16 cellular contexts compared by ENCODE assay signal in genomic region chr11:291281-292210, GRCh38. TPM values are rescaled to one million over a fixed set of nuclear protein-coding genes. Genes with fewer than 3 reads are reported as not detected.
DNase-seq lines count a peak whose midpoint lies in the region; ATAC-seq, FAIRE-seq and TF ChIP-seq lines count a peak whose summit lies in the region.
"Had no signal": no experiment of that assay in that cellular context is flagged by ENCODE, and none has a peak within 500 bp of the region (broad histone marks: within the 10 kb centered on the region; RNA-seq: fewer than 3 reads in every experiment).

No MANE protein-coding gene starts in this region.

- H3K4me3 ChIP-seq in BLaER1 treated with 17β-estradiol and CSF1 and Interleukin-3, amounts not matched to agents 10 nM and 100 nM: no peak overlapping the region; a peak in 1 of 20 replicates
- H3K4me3 ChIP-seq in HUES6 (ENCODE audit: low read depth, low read length) (no peak overlapping the region; the same call in 1 of the 2 replicates), K562 (no peak overlapping the region)

- POLR2A ChIA-PET in K562 (lab: Yijun Ruan, JAX): interaction anchor here (1.1 to 1.7 kb wide), 3 partner anchors 14 to 84 kb away, joined by 3 to 5 read pairs (median 3); partner anchors contain the start of genes BET1L, NLRP6 and RIC8A

- H4K20me1 ChIP-seq in BLaER1 treated with 17β-estradiol and CSF1 and Interleukin-3, amounts not matched to agents 10 nM and 100 nM: peaks cover 0 to 50% (median 7%) of the 10 kb centered on the region in 11 experiments; a peak in 8 of 22 replicates
- H4K20me1 ChIP-seq in K562 (replicated peaks; ENCODE audit: control insufficient read depth, insufficient read depth, low read length): no peaks in the 10 kb centered on the region

- peak overlapping the region in 1 of 11 experiments; percentile 72; a peak in 2 of 22 replicates for H3K27ac ChIP-seq in BLaER1 treated with 17β-estradiol and CSF1 and Interleukin-3, amounts not matched to agents 10 nM and 100 nM
- no peak overlapping the region for H3K27ac ChIP-seq in HUES6 (ENCODE audit: low read depth, low read length)
- no peak overlapping the region for H3K27ac ChIP-seq in K562 (ENCODE audit: extremely low read depth, low read depth, low read length)

- H3K4me2 ChIP-seq in BLaER1 treated with 17β-estradiol and CSF1 and Interleukin-3, amounts not matched to agents 10 nM and 100 nM: peak overlapping the region; percentile 91 to 100 (median 98); a peak in 20 of 22 replicates
- H3K4me2 ChIP-seq in K562 (ENCODE audit: insufficient read depth, low read length): no peak overlapping the region

- no TSS peak for BruUV-seq in K562 (replicated peaks; lab: Mats Ljungman, UMichigan)

- H3K4me1 Mint-ChIP-seq in natural killer cell: peaks cover 20 to 38% of the 10 kb centered on the region in 2 donors

- DNase-seq in K562 (ENCODE audit: extremely low read depth in 1 of 4, low spot score in 3 of 4): no peak
- DNase-seq in natural killer cell: no peak
- DNase-seq in activated CD4-positive, CD25-positive, alpha-beta regulatory T cell (lab: John Stamatoyannopoulos, UW): no peak
- no peak for DNase-seq in HT-29 (ENCODE audit: low spot score)
- DNase-seq in CD1c-positive myeloid dendritic cell (ENCODE audit: extremely low spot score): no peak
- DNase-seq: activated gamma-delta T cell, dermis blood vessel endothelial cell, foreskin fibroblast, Karpas-422 had no signal

- H2AFZ ChIP-seq in K562 (ENCODE audit: low read depth, low read length): no peak overlapping the region

- no peaks in the 10 kb centered on the region for H3K36me3 Mint-ChIP-seq in natural killer cell

- TF ChIP-seq EP300 in K562 (IDR thresholded peaks at IDR 0.05; ENCODE audit: low read length): no peak

- H3K36me3 ChIP-seq in BLaER1 treated with 17β-estradiol and CSF1 and Interleukin-3, amounts not matched to agents 10 nM and 100 nM: peaks cover 11 to 48% (median 33%) of the 10 kb centered on the region in 11 experiments; a peak in 19 of 22 replicates
- peaks cover 31% of the 10 kb centered on the region for H3K36me3 ChIP-seq in HUES6 (ENCODE audit: control insufficient read depth, insufficient read depth, low read length)
- peaks cover 60% of the 10 kb centered on the region; the same call in 2 of the 3 replicates for H3K36me3 ChIP-seq in K562 (ENCODE audit: control insufficient read depth, insufficient read depth, low read length)

- H3K4me3 Mint-ChIP-seq in natural killer cell: peak overlapping the region; percentile 57

- peaks cover 0 to 5% of the 10 kb centered on the region in 2 donors for H3K27me3 Mint-ChIP-seq in natural killer cell (ENCODE audit: low read depth in 2 of 2)

- no peak for TF ChIP-seq RAD21 in K562 (CRISPR knock-in tag; conservative IDR thresholded peaks at IDR 0.05 in 1 of 2, IDR thresholded peaks at IDR 0.05 in 1 of 2)

- TF ChIP-seq CTCF in K562 (IDR thresholded peaks at IDR 0.05 in 2 of 3, conservative IDR thresholded peaks at IDR 0.05 in 1 of 3; ENCODE audit: insufficient read depth in 2 of 3, low read depth in 1 of 3, low read length in 3 of 3): no peak
- TF ChIP-seq CTCF in natural killer cell (IDR thresholded peaks at IDR 0.05): no peak

- no peaks in the 10 kb centered on the region for H3K9me3 Mint-ChIP-seq in natural killer cell

- 89% methylated on average over 23 of the region's 44 CpGs for WGBS in K562 (ENCODE audit: insufficient coverage, low coverage, missing lambda C conversion rate)

- peaks cover 20 to 23% (median 23%) of the 10 kb centered on the region in 11 experiments for H3K27me3 ChIP-seq in BLaER1 treated with 17β-estradiol and CSF1 and Interleukin-3, amounts not matched to agents 10 nM and 100 nM
- peaks cover 18% of the 10 kb centered on the region for H3K27me3 ChIP-seq in HUES6 (ENCODE audit: control insufficient read depth, insufficient read depth, low read length)
- no peaks in the 10 kb centered on the region for H3K27me3 ChIP-seq in K562 (ENCODE audit: control insufficient read depth in 2 of 2, insufficient read depth in 2 of 2, low read length in 2 of 2)

- H3K4me1 ChIP-seq in BLaER1 treated with 17β-estradiol and CSF1 and Interleukin-3, amounts not matched to agents 10 nM and 100 nM: peaks cover 33 to 63% (median 44%) of the 10 kb centered on the region in 10 experiments
- H3K4me1 ChIP-seq in HUES6 (ENCODE audit: control insufficient read depth, insufficient read depth, low read length): peaks cover 39% of the 10 kb centered on the region
- H3K4me1 ChIP-seq in K562 (replicated peaks in 1 of 2; ENCODE audit: control insufficient read depth in 2 of 2, insufficient read depth in 2 of 2, low read length in 2 of 2): peaks cover 10 to 90% of the 10 kb centered on the region in 2 experiments; a peak in 4 of 5 replicates

- no peaks in the 10 kb centered on the region for H3K9me1 ChIP-seq in K562 (ENCODE audit: control insufficient read depth, insufficient read depth, low read length)

- intact Hi-C loops in K562 (cut with micrococcal nuclease) (no loop called here), natural killer cell (cut with micrococcal nuclease) (no loop called here)

- peak overlapping the region in 1 of 2 donors; percentile 74 for H3K27ac Mint-ChIP-seq in natural killer cell

- peak overlapping the region in 6 of 11 experiments; percentile 68 to 88 (median 80); a peak in 8 of 22 replicates for H3K9ac ChIP-seq in BLaER1 treated with 17β-estradiol and CSF1 and Interleukin-3, amounts not matched to agents 10 nM and 100 nM
- peak overlapping the region; percentile 5 for H3K9ac ChIP-seq in HUES6 (ENCODE audit: low read length)
- H3K9ac ChIP-seq in K562 (ENCODE audit: insufficient read depth in 1 of 2, low read depth in 2 of 2, low read length in 2 of 2): peak overlapping the region in 1 of 2 experiments; percentile 94; a peak in 2 of 4 replicates

- ATAC-seq in K562 (no peak), natural killer cell (no peak), GM21737 (IDR thresholded peaks at IDR 0.05; ENCODE audit: unreplicated experiment) (no peak)

- no peaks in the 10 kb centered on the region for H3K9me3 ChIP-seq in BLaER1 treated with 17β-estradiol and CSF1 and Interleukin-3, amounts not matched to agents 10 nM and 100 nM (replicated peaks in 1 of 11)
- H3K9me3 ChIP-seq in HUES6 (ENCODE audit: control insufficient read depth, insufficient read depth, low read depth, low read length): no peaks in the 10 kb centered on the region
- H3K9me3 ChIP-seq in K562 (replicated peaks; ENCODE audit: control insufficient read depth, insufficient read depth, low read depth, low read length): no peaks in the 10 kb centered on the region

- in situ Hi-C loops in K562 (cut with MboI): no loop called here

- peaks cover 37% of the 10 kb centered on the region for H3K79me2 ChIP-seq in K562 (ENCODE audit: control insufficient read depth, insufficient read depth, low read length)

- TF ChIP-seq POLR2A in K562 (conservative IDR thresholded peaks at IDR 0.05): no peak

- CTCF ChIA-PET in K562 (lab: Yijun Ruan, JAX; ENCODE audit: low intra/inter-chr PET ratio): no interaction called here

- no peak for FAIRE-seq in K562 (lab: Jason Lieb, UNC)

RNA-seq across cellular contexts. Expression of gene PGGHG, which starts 2.6 kb away (rescaled TPM):
- total RNA-seq in K562 (2011; cell fraction: chromatin; rRNA removed; ENCODE audit: low replicate concordance): 121 and 331 TPM in 2 replicates
- total RNA-seq in K562 (2011; cell fraction: nucleolus; rRNA removed): 233 and 250 TPM in 2 replicates
- total RNA-seq in K562 (2011; cell fraction: nucleoplasm; rRNA removed): 139 and 152 TPM in 2 replicates
- total RNA-seq in K562 (2014; rRNA removed) (25.7 and 34.3 TPM in 2 replicates), K562 (2014; rRNA removed; fragmentation: Illumina TruSeq; extraction: Trizol) (3.3 and 5.1 TPM in 2 replicates), K562 (2015; rRNA removed; fragmentation: Illumina TruSeq; extraction: Trizol) (13.8 and 15.2 TPM in 2 replicates), K562 (2021) (55.9 and 73.1 TPM in 2 replicates), natural killer cell (100 to 1,000 TPM; 130 to 237 (median 153) TPM)
- polyA plus RNA-seq in K562 (2011; rRNA removed) (18.1 and 48.0 TPM in 2 replicates), K562 (2014; fragmentation: Illumina TruSeq; extraction: Trizol) (18.3 and 23.2 TPM in 2 replicates), K562 (2014; fragmentation: Nextera tagmentation; extraction: Ambion mirVana) (under 1 TPM; 0.38 to 0.84 TPM), K562 (2014; rRNA removed) (74.2 and 85.1 TPM in 2 replicates)
- polyA plus RNA-seq in K562 (2011; cell fraction: cytosol; rRNA removed): 11.1 and 18.3 TPM in 2 replicates
- polyA plus RNA-seq in K562 (2011; cell fraction: nucleus; rRNA removed): 636 and 650 TPM in 2 replicates
- polyA plus RNA-seq in K562 (2012): 54.9 and 131 TPM in 2 replicates
- 2.3 TPM in 2 replicates for polyA minus RNA-seq in K562 (2011; rRNA and poly(A)+ RNA removed)
- 4.9 and 8.6 TPM in 2 replicates for polyA minus RNA-seq in K562 (2011; cell fraction: cytosol; rRNA and poly(A)+ RNA removed)
- 43.4 and 50.0 TPM in 2 replicates for polyA minus RNA-seq in K562 (2011; cell fraction: nucleus; rRNA and poly(A)+ RNA removed)
- 175 and 194 TPM in 2 replicates for total RNA-seq in HT-29 (2014; rRNA removed; shearing (Covaris generic))

RNA-seq across cellular contexts. Expression of gene IFITM5, which starts 7.8 kb away (rescaled TPM):
- total RNA-seq in K562 (2011; cell fraction: chromatin; rRNA removed; ENCODE audit: low replicate concordance): not detected in 2 replicates
- total RNA-seq in K562 (2011; cell fraction: nucleolus; rRNA removed): not detected in 2 replicates
- not detected in 2 replicates for total RNA-seq in K562 (2011; cell fraction: nucleoplasm; rRNA removed)
- not detected in 2 replicates for total RNA-seq in K562 (2014; rRNA removed)
- total RNA-seq in K562 (2014; rRNA removed; fragmentation: Illumina TruSeq; extraction: Trizol): not detected in 2 replicates
- not detected in 2 replicates for total RNA-seq in K562 (2015; rRNA removed; fragmentation: Illumina TruSeq; extraction: Trizol)
- not detected in 2 replicates for total RNA-seq in K562 (2021)
- not detected in 2 replicates for polyA plus RNA-seq in K562 (2011; rRNA removed)
- not detected in 2 replicates for polyA plus RNA-seq in K562 (2011; cell fraction: cytosol; rRNA removed)
- polyA plus RNA-seq in K562 (2011; cell fraction: nucleus; rRNA removed): not detected in 2 replicates
- polyA plus RNA-seq in K562 (2012): not detected in 2 replicates
- polyA plus RNA-seq in K562 (2014; fragmentation: Illumina TruSeq; extraction: Trizol): not detected in 2 replicates
- polyA plus RNA-seq in K562 (2014; fragmentation: Nextera tagmentation; extraction: Ambion mirVana): not detected
- 0.19 TPM in 1 of 2 replicates, not detected in the other for polyA plus RNA-seq in K562 (2014; rRNA removed)
- not detected in 2 replicates for polyA minus RNA-seq in K562 (2011; rRNA and poly(A)+ RNA removed)
- polyA minus RNA-seq in K562 (2011; cell fraction: cytosol; rRNA and poly(A)+ RNA removed): not detected in 2 replicates
- not detected in 2 replicates for polyA minus RNA-seq in K562 (2011; cell fraction: nucleus; rRNA and poly(A)+ RNA removed)
- total RNA-seq in natural killer cell: not detected
- total RNA-seq in HT-29 (2014; rRNA removed; shearing (Covaris generic)): not detected in 2 replicates
- total RNA-seq: dermis blood vessel endothelial cell; liver; renal cortical epithelial cell; T-helper 2 cell treated with Interferon-gamma antibody and Interleukin-4, amounts not matched to agents 100 ng/mL and 5 ng/mL, for 36 hours; ureter had no signal
- polyA plus RNA-seq: liver had no signal

RNA-seq across cellular contexts. Expression of gene NLRP6, which starts 13.3 kb away (rescaled TPM):
- 0.51 TPM in 1 of 2 replicates, not detected in the other for total RNA-seq in K562 (2011; cell fraction: chromatin; rRNA removed; ENCODE audit: low replicate concordance)
- total RNA-seq in K562 (2011; cell fraction: nucleolus; rRNA removed): 0.26 and 0.67 TPM in 2 replicates
- total RNA-seq in K562 (2011; cell fraction: nucleoplasm; rRNA removed): 0.22 and 0.46 TPM in 2 replicates
- 0.08 and 0.14 TPM in 2 replicates for total RNA-seq in K562 (2014; rRNA removed)
- total RNA-seq in K562 (2014; rRNA removed; fragmentation: Illumina TruSeq; extraction: Trizol): not detected in 2 replicates
- total RNA-seq in K562 (2015; rRNA removed; fragmentation: Illumina TruSeq; extraction: Trizol): not detected in 2 replicates
- 0.18 TPM in 1 of 2 replicates, not detected in the other for total RNA-seq in K562 (2021)
- 0.03 TPM in 1 of 2 replicates, not detected in the other for polyA plus RNA-seq in K562 (2011; rRNA removed)
- polyA plus RNA-seq in K562 (2011; cell fraction: cytosol; rRNA removed): 0.03 TPM in 1 of 2 replicates, not detected in the other
- polyA plus RNA-seq in K562 (2011; cell fraction: nucleus; rRNA removed): 0.06 TPM in 2 replicates
- polyA plus RNA-seq in K562 (2012): 0.42 and 0.73 TPM in 2 replicates
- not detected in 2 replicates for polyA plus RNA-seq in K562 (2014; fragmentation: Illumina TruSeq; extraction: Trizol)
- polyA plus RNA-seq in K562 (2014; fragmentation: Nextera tagmentation; extraction: Ambion mirVana): not detected
- 0.15 and 0.16 TPM in 2 replicates for polyA plus RNA-seq in K562 (2014; rRNA removed)
- polyA minus RNA-seq in K562 (2011; rRNA and poly(A)+ RNA removed): not detected in 2 replicates
- polyA minus RNA-seq in K562 (2011; cell fraction: cytosol; rRNA and poly(A)+ RNA removed): not detected in 2 replicates
- 0.11 TPM in 1 of 2 replicates, not detected in the other for polyA minus RNA-seq in K562 (2011; cell fraction: nucleus; rRNA and poly(A)+ RNA removed)
- 1 to 10 TPM; 1.7 to 3.0 (median 2.3) TPM for total RNA-seq in natural killer cell
- total RNA-seq in HT-29 (2014; rRNA removed; shearing (Covaris generic)): not detected in 2 replicates
- total RNA-seq: dermis blood vessel endothelial cell, renal cortical epithelial cell had no signal

RNA-seq across cellular contexts. Expression of gene IFITM2, which starts 16.1 kb away (rescaled TPM):
- 6.5 and 20.8 TPM in 2 replicates for total RNA-seq in K562 (2011; cell fraction: chromatin; rRNA removed; ENCODE audit: low replicate concordance)
- 47.0 and 138 TPM in 2 replicates for total RNA-seq in K562 (2011; cell fraction: nucleolus; rRNA removed)
- total RNA-seq in K562 (2011; cell fraction: nucleoplasm; rRNA removed): 31.5 and 44.9 TPM in 2 replicates
- 52.8 and 187 TPM in 2 replicates for total RNA-seq in K562 (2014; rRNA removed)
- 137 and 145 TPM in 2 replicates for total RNA-seq in K562 (2014; rRNA removed; fragmentation: Illumina TruSeq; extraction: Trizol)
- 290 and 356 TPM in 2 replicates for total RNA-seq in K562 (2015; rRNA removed; fragmentation: Illumina TruSeq; extraction: Trizol)
- 693 and 698 TPM in 2 replicates for total RNA-seq in K562 (2021)
- polyA plus RNA-seq in K562 (2011; rRNA removed): 205 and 655 TPM in 2 replicates
- polyA plus RNA-seq in K562 (2011; cell fraction: cytosol; rRNA removed): 600 and 1,150 TPM in 2 replicates
- 59.9 and 198 TPM in 2 replicates for polyA plus RNA-seq in K562 (2011; cell fraction: nucleus; rRNA removed)
- polyA plus RNA-seq in K562 (2012): 488 and 506 TPM in 2 replicates
- polyA plus RNA-seq in K562 (2014; fragmentation: Illumina TruSeq; extraction: Trizol): 472 and 547 TPM in 2 replicates
- 1,000 to 10,000 TPM; 3,629 to 4,872 TPM for polyA plus RNA-seq in K562 (2014; fragmentation: Nextera tagmentation; extraction: Ambion mirVana)
- polyA plus RNA-seq in K562 (2014; rRNA removed): 255 and 328 TPM in 2 replicates
- polyA minus RNA-seq in K562 (2011; rRNA and poly(A)+ RNA removed): 69.9 and 190 TPM in 2 replicates
- polyA minus RNA-seq in K562 (2011; cell fraction: cytosol; rRNA and poly(A)+ RNA removed): 143 and 401 TPM in 2 replicates
- 14.8 and 71.3 TPM in 2 replicates for polyA minus RNA-seq in K562 (2011; cell fraction: nucleus; rRNA and poly(A)+ RNA removed)
- 1,000 to 10,000 TPM; 1,080 to 1,421 (median 1,273) TPM for total RNA-seq in natural killer cell
- 31.2 and 32.3 TPM in 2 replicates for total RNA-seq in HT-29 (2014; rRNA removed; shearing (Covaris generic))

RNA-seq across cellular contexts. Expression of gene IFITM1, which starts 22.3 kb away (rescaled TPM):
- 394 and 929 TPM in 2 replicates for total RNA-seq in K562 (2011; cell fraction: chromatin; rRNA removed; ENCODE audit: low replicate concordance)
- total RNA-seq in K562 (2011; cell fraction: nucleolus; rRNA removed): 1,445 and 1,483 TPM in 2 replicates
- total RNA-seq in K562 (2011; cell fraction: nucleoplasm; rRNA removed): 1,061 and 1,262 TPM in 2 replicates
- total RNA-seq in K562 (2014; rRNA removed) (793 and 818 TPM in 2 replicates), K562 (2014; rRNA removed; fragmentation: Illumina TruSeq; extraction: Trizol) (572 and 787 TPM in 2 replicates), K562 (2015; rRNA removed; fragmentation: Illumina TruSeq; extraction: Trizol) (979 and 985 TPM in 2 replicates), K562 (2021) (691 and 717 TPM in 2 replicates), natural killer cell (100 to 1,000 TPM; 540 to 809 (median 710) TPM)
- polyA plus RNA-seq in K562 (2011; rRNA removed) (900 and 1,311 TPM in 2 replicates), K562 (2014; fragmentation: Illumina TruSeq; extraction: Trizol) (1,966 and 1,984 TPM in 2 replicates), K562 (2014; fragmentation: Nextera tagmentation; extraction: Ambion mirVana) (1,000 to 10,000 TPM; 4,252 to 5,579 TPM), K562 (2014; rRNA removed) (974 and 999 TPM in 2 replicates)
- 2,724 and 2,737 TPM in 2 replicates for polyA plus RNA-seq in K562 (2011; cell fraction: cytosol; rRNA removed)
- 780 and 1,049 TPM in 2 replicates for polyA plus RNA-seq in K562 (2011; cell fraction: nucleus; rRNA removed)
- 1,084 and 1,212 TPM in 2 replicates for polyA plus RNA-seq in K562 (2012)
- polyA minus RNA-seq in K562 (2011; rRNA and poly(A)+ RNA removed): 752 and 801 TPM in 2 replicates
- polyA minus RNA-seq in K562 (2011; cell fraction: cytosol; rRNA and poly(A)+ RNA removed): 577 and 662 TPM in 2 replicates
- 139 and 266 TPM in 2 replicates for polyA minus RNA-seq in K562 (2011; cell fraction: nucleus; rRNA and poly(A)+ RNA removed)
- 6.8 and 7.6 TPM in 2 replicates for total RNA-seq in HT-29 (2014; rRNA removed; shearing (Covaris generic))
